ENCODE assay signal across 1 cellular context in the genomic region with DNA sequence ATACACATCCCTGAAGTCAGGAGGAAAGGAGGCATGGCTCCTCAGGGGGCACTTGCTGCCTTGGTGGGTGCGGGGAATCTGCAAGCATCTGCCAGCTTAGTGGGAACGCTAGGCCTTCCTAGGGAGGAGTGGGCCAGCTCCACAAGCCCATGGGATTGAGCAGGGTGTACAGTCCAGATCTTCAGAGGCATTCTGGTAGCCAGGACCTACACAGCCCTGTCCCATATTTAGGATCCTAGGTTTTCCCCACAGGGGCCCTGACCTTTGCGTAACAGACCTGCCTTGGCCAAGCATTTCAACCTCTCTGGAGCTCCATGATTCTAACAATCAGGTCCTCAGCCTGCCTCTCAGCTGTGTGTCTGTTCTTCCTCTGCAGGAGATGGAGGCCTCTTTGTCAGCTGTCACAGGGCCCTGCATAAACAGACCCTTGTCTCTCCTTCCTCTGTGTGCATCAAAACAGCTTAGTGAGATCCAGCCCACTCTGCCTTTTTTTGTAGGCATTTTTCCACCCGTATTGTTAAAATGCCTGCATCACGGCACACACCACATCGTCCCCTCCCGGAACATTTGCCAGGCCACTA.
A peak's percentile ranks its signal among the peaks of the same experiment; 100 is the strongest.
TF ChIP-seq lines count a peak whose summit lies in the region.

No MANE protein-coding gene starts in this region.

TF ChIP-seq in HepG2, 621 proteins besides CTCF, POLR2A, EP300 and RAD21 (continued from another document):
- TF ChIP-seq, protein P1, sequence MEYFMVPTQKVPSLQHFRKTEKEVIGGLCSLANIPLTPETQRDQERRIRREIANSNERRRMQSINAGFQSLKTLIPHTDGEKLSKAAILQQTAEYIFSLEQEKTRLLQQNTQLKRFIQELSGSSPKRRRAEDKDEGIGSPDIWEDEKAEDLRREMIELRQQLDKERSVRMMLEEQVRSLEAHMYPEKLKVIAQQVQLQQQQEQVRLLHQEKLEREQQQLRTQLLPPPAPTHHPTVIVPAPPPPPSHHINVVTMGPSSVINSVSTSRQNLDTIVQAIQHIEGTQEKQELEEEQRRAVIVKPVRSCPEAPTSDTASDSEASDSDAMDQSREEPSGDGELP (IDR thresholded peaks at IDR 0.05; ENCODE audit: borderline replicate concordance, low read depth) = peak; percentile 48; the same call in 1 of the 2 replicates
- no peak for TF ChIP-seq ZNF672 (CRISPR knock-in tag; IDR thresholded peaks at IDR 0.05)
- peak; percentile 48; the same call in 1 of the 2 replicates for TF ChIP-seq ZNF121 (CRISPR knock-in tag; IDR thresholded peaks at IDR 0.05)
